Comparison of ENCODE assay signal across 26 cellular contexts in the genomic region with DNA sequence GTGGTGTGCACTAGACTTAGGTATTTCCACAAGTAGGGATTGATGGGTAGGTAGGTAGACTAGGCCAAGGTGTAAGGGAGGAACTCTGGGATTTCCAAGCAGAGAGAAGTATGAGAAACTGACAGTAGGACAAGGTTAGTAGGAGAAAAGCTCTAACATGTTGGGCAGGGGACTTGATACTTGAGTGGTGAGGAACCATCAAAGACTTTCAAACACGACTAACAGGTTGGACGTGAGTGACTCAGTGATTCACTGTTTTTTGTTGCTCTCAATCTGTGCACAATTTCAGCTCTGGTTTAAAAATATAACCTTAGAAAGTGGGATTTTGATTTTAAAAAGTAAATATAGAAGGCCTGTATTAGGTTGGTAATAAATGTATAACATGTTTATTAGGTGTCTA. TPM values are rescaled to one million over a fixed set of nuclear protein-coding genes. Genes with fewer than 3 reads are reported as not detected.
A peak's percentile ranks its signal among the peaks of the same experiment; 100 is the strongest.
DNase-seq lines count a peak whose midpoint lies in the region; ATAC-seq, FAIRE-seq and TF ChIP-seq lines count a peak whose summit lies in the region.
"Had no signal": no experiment of that assay in that cellular context is flagged by ENCODE, and none has a peak within 500 bp of the region (broad histone marks: within the 10 kb centered on the region; RNA-seq: fewer than 3 reads in every experiment).

No MANE protein-coding gene starts in this region.

- FAIRE-seq in small intestine (lab: Jason Lieb, UNC): no peak

- no peaks in the 10 kb centered on the region for H3K36me3 ChIP-seq in Karpas-422 (ENCODE audit: insufficient read depth, low read length)
- H3K36me3 ChIP-seq in small intestine (ENCODE audit: control insufficient read depth in 2 of 2, insufficient read depth in 2 of 2, low read length in 2 of 2): peaks cover 0 to 5% of the 10 kb centered on the region in 2 donors

- H3K27me3 ChIP-seq in Karpas-422 (ENCODE audit: low read length) (no peaks in the 10 kb centered on the region), small intestine (ENCODE audit: control insufficient read depth in 2 of 2, insufficient read depth in 2 of 2, low read length in 2 of 2) (no peaks in the 10 kb centered on the region)
- H3K27me3 ChIP-seq: ascending aorta, dorsolateral prefrontal cortex, heart left ventricle had no signal

- peaks cover 37% of the 10 kb centered on the region for H3K4me1 Mint-ChIP-seq in stimulated activated memory B cell treated with anti-CD40 and anti-IgM and Interleukin-4, amounts not matched to agents 10 μg/mL and 1 μg/mL and 100 μg/mL, for 72 hours
- H3K4me1 Mint-ChIP-seq: central memory CD8-positive, alpha-beta T cell had no signal

- peak overlapping the region; percentile 74 for H3K27ac Mint-ChIP-seq in stimulated activated memory B cell treated with anti-CD40 and anti-IgM and Interleukin-4, amounts not matched to agents 10 μg/mL and 1 μg/mL and 100 μg/mL, for 72 hours
- H3K27ac Mint-ChIP-seq: activated naive CD8-positive, alpha-beta T cell; CD8-positive, alpha-beta T cell had no signal

- H3K4me1 ChIP-seq in Karpas-422 (ENCODE audit: low read length) (peaks cover 35% of the 10 kb centered on the region), small intestine (ENCODE audit: control insufficient read depth in 2 of 2, insufficient read depth in 1 of 2, low read depth in 1 of 2, low read length in 1 of 2) (peaks cover 0 to 2% of the 10 kb centered on the region in 2 donors)
- H3K4me1 ChIP-seq: ascending aorta, heart left ventricle had no signal

- no peak overlapping the region for H3K4me3 Mint-ChIP-seq in stimulated activated memory B cell treated with anti-CD40 and anti-IgM and Interleukin-4, amounts not matched to agents 10 μg/mL and 1 μg/mL and 100 μg/mL, for 72 hours
- H3K4me3 Mint-ChIP-seq: activated naive CD8-positive, alpha-beta T cell; CD8-positive, alpha-beta T cell; central memory CD8-positive, alpha-beta T cell; naive thymus-derived CD4-positive, alpha-beta T cell had no signal

- no peak overlapping the region for H2AFZ ChIP-seq in Karpas-422 (ENCODE audit: low read length)

- no peaks in the 10 kb centered on the region for H3K9me2 ChIP-seq in Karpas-422 (replicated peaks; ENCODE audit: insufficient read depth, low read length)

- H3K36me3 Mint-ChIP-seq in stimulated activated memory B cell treated with anti-CD40 and anti-IgM and Interleukin-4, amounts not matched to agents 10 μg/mL and 1 μg/mL and 100 μg/mL, for 72 hours: peaks cover 14% of the 10 kb centered on the region

- DNase-seq in Karpas-422 (no peak), epithelial cell of esophagus (ENCODE audit: low read depth) (peak; percentile 88), small intestine (no peak), UCSD-AML1 (lab: John Stamatoyannopoulos, UW; ENCODE audit: unreplicated experiment) (no peak)
- DNase-seq: activated CD4-positive, alpha-beta T cell treated with anti-CD3 and anti-CD28 coated beads, Interleukin-2, amount 50 U/mL, for 48 hours; AML-193; CD8-positive, alpha-beta T cell; dorsolateral prefrontal cortex; GDM1; H7; heart left ventricle; mesendoderm; naive thymus-derived CD4-positive, alpha-beta T cell; NCI-H1105 treated with DMSO at 0.1 percent for 48 hours; NCI-H2029; NCI-H226; nucleus accumbens; stimulated activated CD4-positive, alpha-beta T cell treated with anti-CD3 and anti-CD28 coated beads, Interleukin-2, amount 100 ng/mL, for 24 hours had no signal

- H3K4me2 ChIP-seq in Karpas-422 (ENCODE audit: low read depth, low read length, poor library complexity, severe bottlenecking): no peak overlapping the region

- no peaks in the 10 kb centered on the region for H3K9me3 ChIP-seq in Karpas-422 (ENCODE audit: low read length)
- no peaks in the 10 kb centered on the region for H3K9me3 ChIP-seq in small intestine (ENCODE audit: control insufficient read depth, low read depth)
- H3K9me3 ChIP-seq: ascending aorta had no signal

- no peaks in the 10 kb centered on the region for H4K20me1 ChIP-seq in Karpas-422 (ENCODE audit: insufficient read depth, low read depth, low read length)

- H3K9me3 Mint-ChIP-seq in stimulated activated memory B cell treated with anti-CD40 and anti-IgM and Interleukin-4, amounts not matched to agents 10 μg/mL and 1 μg/mL and 100 μg/mL, for 72 hours: peaks cover 3% of the 10 kb centered on the region
- H3K9me3 Mint-ChIP-seq: CD8-positive, alpha-beta T cell; central memory CD8-positive, alpha-beta T cell had no signal

- H3K9ac ChIP-seq in Karpas-422 (ENCODE audit: low read length): no peak overlapping the region

- 62 to 93% (median 88%) methylated on average over 2 of the region's 2 CpGs for WGBS in small intestine, 3 donors

- H3K27ac ChIP-seq in Karpas-422 (ENCODE audit: low read length): peak overlapping the region; percentile 14; the same call in 1 of the 2 replicates
- H3K27ac ChIP-seq in small intestine (ENCODE audit: low read depth in 1 of 2, low read length in 1 of 2): no peak overlapping the region
- H3K27ac ChIP-seq: ascending aorta, dorsolateral prefrontal cortex, heart left ventricle had no signal

- no peaks in the 10 kb centered on the region for H3K27me3 Mint-ChIP-seq in stimulated activated memory B cell treated with anti-CD40 and anti-IgM and Interleukin-4, amounts not matched to agents 10 μg/mL and 1 μg/mL and 100 μg/mL, for 72 hours
- H3K27me3 Mint-ChIP-seq: activated naive CD8-positive, alpha-beta T cell; central memory CD8-positive, alpha-beta T cell; naive thymus-derived CD4-positive, alpha-beta T cell had no signal

- H3K4me3 ChIP-seq in Karpas-422 (ENCODE audit: low read length) (no peak overlapping the region), epithelial cell of esophagus (ENCODE audit: low read length) (no peak overlapping the region), small intestine (ENCODE audit: low read depth in 1 of 2, low read length in 2 of 2) (no peak overlapping the region)
- H3K4me3 ChIP-seq: ascending aorta, dorsolateral prefrontal cortex, heart left ventricle, skin epidermis had no signal

- peaks cover 19% of the 10 kb centered on the region for H3K79me2 ChIP-seq in Karpas-422 (ENCODE audit: low read length)

- no peak for TF ChIP-seq CTCF in epithelial cell of esophagus (IDR thresholded peaks at IDR 0.05; ENCODE audit: insufficient read depth, low read depth, low read length, missing control alignments)

- ATAC-seq in GM21515 (IDR thresholded peaks at IDR 0.05; ENCODE audit: unreplicated experiment) (peak; percentile 21), HG03159 (IDR thresholded peaks at IDR 0.05; ENCODE audit: unreplicated experiment) (no peak)
- no peak for ATAC-seq in stimulated activated memory B cell treated with anti-CD40 and anti-IgM and Interleukin-4, amounts not matched to agents 10 μg/mL and 1 μg/mL and 100 μg/mL, for 72 hours
- ATAC-seq: CD8-positive, alpha-beta T cell; heart left ventricle; naive thymus-derived CD4-positive, alpha-beta T cell; SK-N-SH treated with all-trans-retinoic acid at 6 μM for 48 hours had no signal

RNA-seq across cellular contexts. Expression of gene KLHDC10, which starts 44.4 kb away (rescaled TPM):
- total RNA-seq in Karpas-422 (2014; rRNA removed; shearing (Covaris generic); ENCODE audit: low replicate concordance): 13.1 and 14.1 TPM in 2 replicates
- polyA plus RNA-seq in small intestine: 10 to 100 TPM in 1 of 3 donors, 1 to 10 TPM in 2; 7.0 to 16.3 (median 7.8) TPM
